Comparison of ENCODE assay signal across 8 cellular contexts in the genomic region with DNA sequence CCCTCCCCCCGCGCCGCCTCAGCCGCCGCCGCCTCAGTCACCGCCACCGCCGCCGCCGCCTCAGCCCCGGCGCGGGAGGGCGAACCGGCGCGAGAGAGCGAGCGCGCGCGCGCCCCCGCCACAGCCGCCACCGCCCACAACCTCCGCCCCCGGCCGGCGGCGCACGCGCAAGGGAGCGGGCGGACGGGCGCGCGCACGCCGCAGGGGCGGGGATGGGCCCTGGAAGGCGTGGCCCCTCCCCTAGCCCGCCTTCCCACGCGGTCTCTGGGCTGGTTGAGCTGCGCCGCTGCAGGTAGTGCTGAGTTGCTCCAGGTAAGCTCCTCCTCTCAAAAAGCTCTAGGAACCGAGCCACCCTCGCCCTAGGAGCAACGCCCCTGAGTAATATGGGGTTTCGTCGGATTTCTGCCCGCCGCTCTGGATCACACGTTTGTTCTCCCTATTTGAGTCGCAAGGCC. TPM values are rescaled to one million over a fixed set of nuclear protein-coding genes. Genes with fewer than 3 reads are reported as not detected.
DNase-seq lines count a peak whose midpoint lies in the region; ATAC-seq, FAIRE-seq and TF ChIP-seq lines count a peak whose summit lies in the region.

A gene (minus strand): TSS at position 96 of the 455 bp plus-strand sequence.

- CTCF ChIA-PET in AG04450 (lab: Charles Lee) = interaction anchor here (1.0 to 1.9 kb wide), 2 partner anchors 64 to 404 kb away, joined by 4 to 6 read pairs; no protein-coding TSS in a partner anchor

- H3K4me3 ChIP-seq in AG04450 (ENCODE audit: low read depth, low read length) (peak within 1 kb of the TSS; percentile 84), kidney (ENCODE audit: low read length in 2 of 2) (peak within 1 kb of the TSS; percentile 88 to 93)

- ATAC-seq in GM18907 (IDR thresholded peaks at IDR 0.05; ENCODE audit: unreplicated experiment) = peak; percentile 85
- ATAC-seq in HG03139 (IDR thresholded peaks at IDR 0.05; ENCODE audit: unreplicated experiment) = peak; percentile 77

- peak within 1 kb of the TSS; percentile 31 for H3K27ac ChIP-seq in AG04450 (ENCODE audit: low read depth, low read length)
- peak within 1 kb of the TSS; percentile 87 to 94 for H3K27ac ChIP-seq in kidney (ENCODE audit: low read depth in 2 of 2, low read length in 2 of 2)

- H3K36me3 ChIP-seq in kidney (ENCODE audit: control insufficient read depth in 1 of 2, insufficient read depth in 2 of 2, low read length in 2 of 2) = no peaks in the 10 kb centered on the region

- no peaks in the 10 kb centered on the region; the same call in 1 of the 2 replicates for H3K9me3 ChIP-seq in AG04450 (ENCODE audit: control insufficient read depth, insufficient read depth, low read length)
- H3K9me3 ChIP-seq in kidney (ENCODE audit: control insufficient read depth in 1 of 2, low read length in 2 of 2) = no peaks in the 10 kb centered on the region

- no peaks in the 10 kb centered on the region for H3K27me3 ChIP-seq in AG04450 (ENCODE audit: control insufficient read depth, insufficient read depth, low read length)

- no peak for FAIRE-seq in kidney (lab: Jason Lieb, UNC)

- H3K4me1 ChIP-seq in kidney (ENCODE audit: control insufficient read depth in 1 of 2, insufficient read depth in 1 of 2, low read depth in 1 of 2, low read length in 2 of 2) = peaks cover 8 to 11% of the 10 kb centered on the region in 2 donors

- POLR2A ChIA-PET in AG04450 (lab: Yijun Ruan, JAX) = interaction anchor here (0.7 kb wide), 1 partner anchor 11 kb away, joined by 3 read pairs; no protein-coding TSS in a partner anchor

- H3K9ac ChIP-seq in kidney (ENCODE audit: low read length in 2 of 2) = peak within 1 kb of the TSS; percentile 88 to 95

- TF ChIP-seq CTCF in AG04450 (IDR thresholded peaks at IDR 0.05; ENCODE audit: low read depth, low read length) = no peak
- TF ChIP-seq CTCF in kidney (IDR thresholded peaks at IDR 0.05; ENCODE audit: borderline replicate concordance, extremely low read depth, insufficient read depth) = no peak

- DNase-seq in AG04450 (ENCODE audit: low read depth, low spot score) (peak; percentile 7), NCI-H345 (lab: John Stamatoyannopoulos, UW) (peak; percentile 89), cerebellar cortex (ENCODE audit: low spot score) (peak; percentile 88), kidney (peak; percentile 95)
- peak; percentile 90 for DNase-seq in activated CD4-positive, CD25-positive, alpha-beta regulatory T cell treated with anti-CD3 and anti-CD28 coated beads, Interleukin-2, amount 50 U/mL, for 72 hours
- DNase-seq in stimulated activated CD4-positive, alpha-beta T cell treated with anti-CD3 and anti-CD28 coated beads, Interleukin-15, amount 100 ng/mL, for 1 hour (ENCODE audit: low read depth in 1 of 2, low spot score in 1 of 2) = peak; percentile 84

- intact Hi-C loops in kidney (cut with DNase I) = no loop called here

RNA-seq across cellular contexts. Expression of the gene that starts here (rescaled TPM):
- polyA plus RNA-seq in AG04450 (2011; rRNA removed) (10.9 and 14.1 TPM in 2 replicates), kidney (ENCODE audit: insufficient read depth, low read depth, low replicate concordance) (8.4 TPM)
- 24.4 and 27.6 TPM in 2 replicates for polyA minus RNA-seq in AG04450 (2011; rRNA and poly(A)+ RNA removed)
- total RNA-seq in kidney = 42.4 TPM

Comparison
In these comparisons a context has a peak if more than half of its experiments do, and no peak if none do; other contexts are left out.
1. Peak in every context shown above with its lines: DNase-seq, ATAC-seq, H3K4me3 ChIP-seq and H3K27ac ChIP-seq.
2. DNase-seq: peak in every context shown above with its lines; median percentile 95 in kidney; 90 in activated CD4-positive, CD25-positive, alpha-beta regulatory T cell treated with anti-CD3 and anti-CD28 coated beads, Interleukin-2, amount 50 U/mL, for 72 hours; 89 in NCI-H345; 88 in cerebellar cortex; 84 in stimulated activated CD4-positive, alpha-beta T cell treated with anti-CD3 and anti-CD28 coated beads, Interleukin-15, amount 100 ng/mL, for 1 hour; 7 in AG04450.